ENCODE assay signal across 30 cellular contexts in the genomic region with DNA sequence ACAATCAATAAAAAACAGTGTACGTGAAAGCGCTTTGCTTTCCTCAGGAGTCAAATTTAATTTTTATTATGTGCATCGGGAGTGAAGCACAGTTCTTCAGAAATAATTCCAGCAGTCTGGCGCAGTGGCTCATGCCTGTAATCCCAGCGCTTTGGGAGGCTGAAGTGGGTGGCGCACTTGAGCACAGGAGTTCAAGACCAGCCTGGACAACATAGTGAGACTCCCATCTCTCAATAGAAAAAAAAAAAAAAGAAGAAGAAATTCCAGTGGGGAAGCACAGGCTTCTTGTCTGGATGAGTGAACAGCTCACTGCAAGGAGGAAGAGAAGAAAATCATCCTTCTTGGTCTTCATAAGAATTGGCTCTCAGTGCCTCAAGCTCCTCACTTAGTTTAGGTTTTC. TPM values are rescaled to one million over a fixed set of nuclear protein-coding genes. Genes with fewer than 3 reads are reported as not detected.
DNase-seq lines count a peak whose midpoint lies in the region; ATAC-seq, FAIRE-seq and TF ChIP-seq lines count a peak whose summit lies in the region.
"Had no signal": no experiment of that assay in that cellular context is flagged by ENCODE, and none has a peak within 500 bp of the region (broad histone marks: within the 10 kb centered on the region; RNA-seq: fewer than 3 reads in every experiment).

No MANE protein-coding gene starts in this region.

- H3K4me1 Mint-ChIP-seq in T-helper 17 cell = peaks cover 49% of the 10 kb centered on the region

- H3K79me2 ChIP-seq in HCT116 (ENCODE audit: insufficient read depth, low read length) (peaks cover 32% of the 10 kb centered on the region; the same call in 1 of the 2 replicates), HepG2 (ENCODE audit: insufficient read depth, low read length) (peaks cover 70% of the 10 kb centered on the region)

- H3K36me3 Mint-ChIP-seq in T-helper 17 cell (ENCODE audit: low read depth) = peaks cover 9% of the 10 kb centered on the region

- no peak for ATAC-seq in A549
- no peak for ATAC-seq in HCT116
- ATAC-seq in T-helper 17 cell = no peak
- ATAC-seq in HepG2 = no peak
- ATAC-seq in Right ventricle myocardium inferior = no peak
- ATAC-seq: right cardiac atrium had no signal

- H3K27me3 Mint-ChIP-seq in T-helper 17 cell = no peaks in the 10 kb centered on the region
- H3K27me3 Mint-ChIP-seq: activated naive CD8-positive, alpha-beta T cell had no signal

- H3K27ac ChIP-seq in A549 (peak overlapping the region in 1 of 2 experiments; percentile 84; a peak in 4 of 6 replicates), HCT116 (ENCODE audit: low read depth, low read length) (no peak overlapping the region), HepG2 (ENCODE audit: extremely low read length, insufficient read depth, low read length) (peak overlapping the region; percentile 91)
- H3K27ac ChIP-seq: testis had no signal

- POLR2A ChIA-PET in A549 (lab: Yijun Ruan, JAX) (interaction anchor here (1.3 kb wide), 1 partner anchor 24 kb away, joined by 3 read pairs; no protein-coding TSS in a partner anchor), HCT116 (lab: Charles Lee) (no interaction called here), HepG2 (lab: Yijun Ruan, JAX) (interaction anchor here (0.6 to 6.5 kb wide), 4 partner anchors 17 to 164 kb away, joined by 3 to 54 read pairs (median 26); a partner anchor contains a TSS)

- WGBS in A549 (ENCODE audit: missing lambda C conversion rate) = 95% methylated on average over 6 of the region's 6 CpGs
- 90% methylated on average over 6 of the region's 6 CpGs for WGBS in HepG2 (ENCODE audit: low lambda C conversion rate)

- RAD21 ChIA-PET in HCT116 (lab: Charles Lee; ENCODE audit: low non-redundant PET in 1 of 2, low total read pairs in 2 of 2, uncharacterized antibody in 2 of 2, unreplicated experiment in 2 of 2) = no interaction called here

- TF ChIP-seq RAD21 in A549 (conservative IDR thresholded peaks at IDR 0.05 in 1 of 2, IDR thresholded peaks at IDR 0.05 in 1 of 2) = no peak
- no peak for TF ChIP-seq RAD21 in HCT116 (IDR thresholded peaks at IDR 0.05; ENCODE audit: low read depth)
- TF ChIP-seq RAD21 in HepG2 (CRISPR knock-in tag; IDR thresholded peaks at IDR 0.05) = no peak

- FAIRE-seq in A549 (lab: Jason Lieb, UNC) = no peak
- no peak for FAIRE-seq in HepG2 (lab: Jason Lieb, UNC)
- FAIRE-seq: GM12891 had no signal

- no peaks in the 10 kb centered on the region for H3K9me3 ChIP-seq in A549
- H3K9me3 ChIP-seq in HCT116 (ENCODE audit: control insufficient read depth in 1 of 2, insufficient read depth in 1 of 2, low read depth in 1 of 2, low read length in 2 of 2) = no peaks in the 10 kb centered on the region
- no peaks in the 10 kb centered on the region for H3K9me3 ChIP-seq in T-helper 17 cell (ENCODE audit: control insufficient read depth, low read length, poor library complexity, severe bottlenecking)
- no peaks in the 10 kb centered on the region for H3K9me3 ChIP-seq in HepG2 (ENCODE audit: low read length)
- H3K9me3 ChIP-seq: spleen, testis had no signal

- no peaks in the 10 kb centered on the region for H3K9me2 ChIP-seq in HCT116 (ENCODE audit: insufficient read depth)

- CTCF ChIA-PET in A549 (lab: Yijun Ruan, JAX) (interaction anchor here (0.6 to 4.0 kb wide), 9 partner anchors 11 to 115 kb away, joined by 3 to 16 read pairs (median 3); no protein-coding TSS in a partner anchor), HCT116 (lab: Charles Lee) (interaction anchor here (1.5 to 2.0 kb wide), 3 partner anchors 28 to 113 kb away, joined by 4 to 6 read pairs (median 4); no protein-coding TSS in a partner anchor), HepG2 (lab: Yijun Ruan, JAX; ENCODE audit: low intra/inter-chr PET ratio, low total read pairs) (no interaction called here)

- H3K4me3 Mint-ChIP-seq in T-helper 17 cell = no peak overlapping the region
- H3K4me3 Mint-ChIP-seq: neural crest cell; stimulated activated naive CD8-positive, alpha-beta T cell treated with anti-CD3 and anti-CD28 coated beads, Interleukin-15, Interleukin-2, amounts not matched to agents 100 ng/mL and 50 ng/mL, for 24 hours had no signal

- no peak for TF ChIP-seq CTCF in A549 (IDR thresholded peaks at IDR 0.05)
- TF ChIP-seq CTCF in HCT116 (IDR thresholded peaks at IDR 0.05 in 2 of 3, conservative IDR thresholded peaks at IDR 0.05 in 1 of 3; ENCODE audit: borderline replicate concordance in 1 of 3, insufficient read depth in 1 of 3, low read depth in 2 of 3, low read length in 2 of 3) = 0 out of 6 replicates have a peak, but pooled peaks of 1 of the 3 experiments have one; percentile 17
- no peak for TF ChIP-seq CTCF in HepG2 (CRISPR knock-in tag; IDR thresholded peaks at IDR 0.05)

- TF ChIP-seq EP300 in A549 (IDR thresholded peaks at IDR 0.05) (no peak), HepG2 (IDR thresholded peaks at IDR 0.05; ENCODE audit: low read depth in 2 of 2, low read length in 2 of 2) (no peak), HepG2 (CRISPR knock-in tag; IDR thresholded peaks at IDR 0.05; ENCODE audit: borderline replicate concordance) (no peak)

- H3K27me3 ChIP-seq in HCT116 (ENCODE audit: insufficient read depth, low read length) = no peaks in the 10 kb centered on the region
- H3K27me3 ChIP-seq in HepG2 (ENCODE audit: control insufficient read depth in 1 of 2, insufficient read depth in 2 of 2, low read length in 2 of 2) = no peaks in the 10 kb centered on the region
- H3K27me3 ChIP-seq: testis had no signal

- TF ChIP-seq POLR2A in A549 (IDR thresholded peaks at IDR 0.05; ENCODE audit: low read length) (no peak), HCT116 (IDR thresholded peaks at IDR 0.05; ENCODE audit: borderline replicate concordance, extremely low read depth, insufficient read depth, insufficient read length) (no peak), HepG2 (IDR thresholded peaks at IDR 0.05; ENCODE audit: insufficient read depth in 1 of 2, low read depth in 2 of 2, low read length in 2 of 2) (no peak)

- H3K36me3 ChIP-seq in HCT116 (ENCODE audit: control insufficient read depth in 1 of 2, insufficient read depth in 2 of 2, low read length in 2 of 2) (0 out of 4 replicates have a peak, but pooled peaks cover 0 to 2% of the 10 kb centered on the region in 2 experiments), HepG2 (replicated peaks in 1 of 2; ENCODE audit: control insufficient read depth in 1 of 2, insufficient read depth in 2 of 2, low read length in 2 of 2) (peaks cover 7 to 23% of the 10 kb centered on the region in 2 experiments)

- intact Hi-C loops in HCT116 (cut with micrococcal nuclease) (no loop called here), HepG2 (cut with micrococcal nuclease; ENCODE audit: unreplicated experiment) (no loop called here), Right ventricle myocardium inferior (cut with DNase I) (no loop called here)

- DNase-seq in A549 (ENCODE audit: low read depth in 1 of 2, low spot score in 1 of 2) (no peak), HCT116 (ENCODE audit: low read depth, low spot score) (no peak), T-helper 17 cell (no peak), HepG2 (ENCODE audit: low spot score) (no peak), AG08396 (ENCODE audit: low spot score) (no peak), NCI-H1436 (lab: John Stamatoyannopoulos, UW) (no peak), MV-4-11 (lab: John Stamatoyannopoulos, UW) (no peak), Right ventricle myocardium inferior (ENCODE audit: missing footprints) (no peak)
- DNase-seq: activated CD4-positive, alpha-beta T cell treated with anti-CD3 and anti-CD28 coated beads for 4 hours; activated CD8-positive, alpha-beta memory T cell treated with anti-CD3 and anti-CD28 coated beads for 24 hours; activated T-cell treated with anti-CD3 and anti-CD28 coated beads for 4 hours; anterior cingulate cortex; DMS53; hypothalamus; immature natural killer cell; left colon; NCI-H1105; NCI-H187 treated with DMSO at 0.1 percent for 48 hours; NCI-H526 treated with DMSO at 0.1 percent for 48 hours; right cardiac atrium; SIG-M5; spleen; stimulated activated CD4-positive, alpha-beta T cell treated with anti-CD3 and anti-CD28 coated beads, Interleukin-2, amount 100 ng/mL, for 24 hours; stimulated activated CD8-positive, alpha-beta memory T cell treated with anti-CD3 and anti-CD28 coated beads, Interleukin-4, amount 100 ng/mL, for 48 hours; testis had no signal

- peaks cover 60% of the 10 kb centered on the region for H3K4me1 ChIP-seq in A549
- H3K4me1 ChIP-seq in HCT116 (ENCODE audit: control insufficient read depth in 1 of 2, insufficient read depth in 2 of 2, low read length in 2 of 2) = peaks cover 50 to 62% of the 10 kb centered on the region in 2 experiments
- H3K4me1 ChIP-seq in HepG2 (ENCODE audit: insufficient read depth, low read length) = peaks cover 77% of the 10 kb centered on the region

- in situ Hi-C loops in HepG2 (cut with HindIII; ENCODE audit: extremely low pct_ligation_motif_present, low pct_unique_long_range_greater_than_20kb) = no loop called here

- H2AFZ ChIP-seq in HCT116 (ENCODE audit: low read depth, low read length, poor library complexity, severe bottlenecking) = no peak overlapping the region
- no peak overlapping the region for H2AFZ ChIP-seq in HepG2 (ENCODE audit: low read length)

- H3K4me3 ChIP-seq in A549 (no peak overlapping the region), HCT116 (replicated peaks in 1 of 2; ENCODE audit: low read depth in 1 of 2, low read length in 2 of 2) (no peak overlapping the region), HepG2 (replicated peaks in 1 of 3; ENCODE audit: insufficient read depth in 1 of 3, low read depth in 2 of 3, low read length in 3 of 3) (peak overlapping the region in 1 of 3 experiments; percentile 43; a peak in 2 of 6 replicates)
- H3K4me3 ChIP-seq: testis had no signal

- H3K27ac Mint-ChIP-seq in T-helper 17 cell = peak overlapping the region; percentile 9
- H3K27ac Mint-ChIP-seq: activated naive CD8-positive, alpha-beta T cell; activated T-helper 2 cell treated with anti-CD3 and anti-CD28 coated beads, Interferon-gamma antibody, Interleukin-2, Interleukin-4, amounts not matched to agents 10 μg/mL and 5 μg/mL and 100 μg/mL, durations not matched to agents 14 hours and 24 hours and 36 hours had no signal

- no peak overlapping the region for H3K9ac ChIP-seq in HCT116 (ENCODE audit: low read length)
- H3K9ac ChIP-seq in HepG2 (ENCODE audit: insufficient read depth, low read depth, low read length) = peak overlapping the region; percentile 74

- BruUV-seq in HCT116 (replicated peaks; lab: Mats Ljungman, UMichigan) (no TSS peak), HepG2 (replicated peaks; lab: Mats Ljungman, UMichigan) (no TSS peak)

- peak overlapping the region; percentile 68 for H3K4me2 ChIP-seq in A549
- H3K4me2 ChIP-seq in HCT116 (ENCODE audit: low read length) = peak overlapping the region; percentile 65
- H3K4me2 ChIP-seq in HepG2 (ENCODE audit: low read depth, low read length) = peak overlapping the region; percentile 86

- H4K20me1 ChIP-seq in HCT116 (ENCODE audit: insufficient read depth) (peaks cover 27% of the 10 kb centered on the region; the same call in 1 of the 2 replicates), HepG2 (ENCODE audit: insufficient read depth, low read length) (no peaks in the 10 kb centered on the region)

RNA-seq across cellular contexts. Expression of a gene that starts 27.8 kb away (rescaled TPM):
- polyA plus RNA-seq in A549 (2011; rRNA removed) (13.0 and 14.9 TPM in 2 replicates), A549 (2017; fragmentation: RNase III; extraction: RNeasy Plus Mini Kit Qiagen cat#74134 plus additional on column Dnase treatment) (6.9 to 7.9 TPM (median 7.7 TPM) in 3 replicates), HepG2 (2011; rRNA removed) (11.7 and 12.1 TPM in 2 replicates)
- polyA plus RNA-seq in A549 (2012; cell fraction: cytosol; rRNA removed) = 6.5 and 8.7 TPM in 2 replicates
- polyA plus RNA-seq in A549 (2012; cell fraction: nucleus; rRNA removed) = 16.3 and 18.7 TPM in 2 replicates
- 20.5 and 20.9 TPM in 2 replicates for polyA minus RNA-seq in A549 (2011; rRNA and poly(A)+ RNA removed)
- total RNA-seq in HCT116 (2021; ENCODE audit: unreplicated experiment) (17.8 TPM), T-helper 17 cell (10 to 100 TPM; 16.6 to 35.0 TPM), HepG2 (2016; rRNA removed; fragmentation: Illumina TruSeq; extraction: Trizol) (8.1 and 9.5 TPM in 2 replicates), Right ventricle myocardium inferior (22.5 TPM)
- polyA plus RNA-seq in HCT116 (2012) = 6.3 and 6.5 TPM in 2 replicates
- total RNA-seq in HepG2 (2016; cell fraction: cytosol; rRNA removed; fragmentation: Illumina TruSeq; extraction: Trizol; ENCODE audit: low read depth) = 2.7 and 3.2 TPM in 2 replicates
- 6.1 and 10.1 TPM in 2 replicates for total RNA-seq in HepG2 (2016; cell fraction: insoluble cytoplasmic fraction; rRNA removed; fragmentation: Illumina TruSeq; extraction: Trizol)
- 6.2 and 7.5 TPM in 2 replicates for total RNA-seq in HepG2 (2016; cell fraction: membrane; rRNA removed; fragmentation: Illumina TruSeq; extraction: Trizol)
- total RNA-seq in HepG2 (2016; cell fraction: nucleus; rRNA removed; fragmentation: Illumina TruSeq; extraction: Trizol) = 14.1 and 16.3 TPM in 2 replicates
- polyA plus RNA-seq in HepG2 (2011; cell fraction: cytosol; rRNA removed) = 7.9 and 8.0 TPM in 2 replicates
- polyA plus RNA-seq in HepG2 (2011; cell fraction: nucleus; rRNA removed) = 16.6 and 18.4 TPM in 2 replicates
- 10.0 and 10.9 TPM in 2 replicates for polyA plus RNA-seq in HepG2 (2012)
- polyA plus RNA-seq in HepG2 (2016; cell fraction: cytosol; fragmentation: Illumina TruSeq; extraction: Trizol; ENCODE audit: low read depth) = 0.40 and 0.69 TPM in 2 replicates
- polyA plus RNA-seq in HepG2 (2016; cell fraction: insoluble cytoplasmic fraction; fragmentation: Illumina TruSeq; extraction: Trizol; ENCODE audit: low read depth) = 4.0 and 4.3 TPM in 2 replicates
- polyA plus RNA-seq in HepG2 (2016; cell fraction: membrane; fragmentation: Illumina TruSeq; extraction: Trizol; ENCODE audit: low read depth) = 0.68 and 0.84 TPM in 2 replicates
- 19.4 and 20.9 TPM in 2 replicates for polyA plus RNA-seq in HepG2 (2016; cell fraction: nucleus; fragmentation: Illumina TruSeq; extraction: Trizol; ENCODE audit: insufficient read depth, low read depth)
- 19.1 and 27.7 TPM in 2 replicates for polyA minus RNA-seq in HepG2 (2011; rRNA and poly(A)+ RNA removed; ENCODE audit: low replicate concordance)
- polyA minus RNA-seq in HepG2 (2011; cell fraction: cytosol; rRNA and poly(A)+ RNA removed) = 24.0 and 26.3 TPM in 2 replicates
- polyA minus RNA-seq in HepG2 (2011; cell fraction: nucleus; rRNA and poly(A)+ RNA removed) = 19.1 and 20.0 TPM in 2 replicates
